8 cellular contexts compared by ENCODE assay signal in genomic region chr7:152894295-152895170, GRCh38.
DNase-seq lines count a peak whose midpoint lies in the region; ATAC-seq and TF ChIP-seq lines count a peak whose summit lies in the region.

No MANE protein-coding gene starts in this region.

- no peaks in the 10 kb centered on the region for H3K36me3 ChIP-seq in psoas muscle (ENCODE audit: insufficient read depth in 1 of 2, low read depth in 1 of 2)

- intact Hi-C loops in psoas muscle (cut with DNase I), result no loop called here

- peaks cover 0 to 1% (median 0%) of the 10 kb centered on the region in 3 donors for H3K27me3 ChIP-seq in psoas muscle (ENCODE audit: insufficient read depth in 3 of 3, low read length in 2 of 3)

- H3K4me1 ChIP-seq in psoas muscle, result peaks cover 6% of the 10 kb centered on the region

- DNase-seq in activated CD4-positive, alpha-beta T cell treated with anti-CD3 and anti-CD28 coated beads for 48 hours, result peak; percentile 43
- DNase-seq in activated CD4-positive, alpha-beta T cell treated with anti-CD3 and anti-CD28 coated beads for 1 hour, result no peak
- DNase-seq in HEK293T (ENCODE audit: extremely low spot score), result peak; percentile 95
- peak; percentile 8 for DNase-seq in RPMI7951 (ENCODE audit: low read depth)
- peak in 1 of 2 donors; percentile 21 for DNase-seq in foreskin fibroblast
- DNase-seq in psoas muscle, result no peak
- DNase-seq in NCI-H128 (lab: John Stamatoyannopoulos, UW; ENCODE audit: unreplicated experiment), result no peak

- H3K9me3 ChIP-seq in psoas muscle, result no peaks in the 10 kb centered on the region

- WGBS in psoas muscle, 3 donors, result 23 to 35% (median 25%) methylated on average over 36 to 52 of the region's 52 CpGs

- no peak overlapping the region for H3K27ac ChIP-seq in psoas muscle

- CTCF ChIA-PET in HEK293T (lab: Yijun Ruan, JAX), result interaction anchor here (0.9 to 1.1 kb wide), 2 partner anchors 10 to 40 kb away, joined by 3 to 4 read pairs; no protein-coding TSS in a partner anchor

- ATAC-seq in psoas muscle (peak; percentile 70 to 86 (median 80)), GM21576 (IDR thresholded peaks at IDR 0.05; ENCODE audit: unreplicated experiment) (no peak)

- POLR2A ChIA-PET in HEK293T (lab: Yijun Ruan, JAX), result no interaction called here

- peak; percentile 41 for TF ChIP-seq CTCF in foreskin fibroblast (IDR thresholded peaks at IDR 0.05; ENCODE audit: low read depth, low read length)
- peak; percentile 79 for TF ChIP-seq CTCF in psoas muscle (IDR thresholded peaks at IDR 0.05)

- H3K4me3 ChIP-seq in foreskin fibroblast (ENCODE audit: low read depth in 1 of 2, low read length in 2 of 2) (no peak overlapping the region), psoas muscle (peak overlapping the region; percentile 32)

TF ChIP-seq in HEK293T, 16 proteins besides CTCF, POLR2A, EP300 and RAD21:
- no peak for TF ChIP-seq CTBP1 (IDR thresholded peaks at IDR 0.05; ENCODE audit: borderline replicate concordance)
- TF ChIP-seq ARNT (IDR thresholded peaks at IDR 0.05), result peak; percentile 36; the same call in 1 of the 2 replicates

Comparison
In these comparisons a context has a peak if more than half of its experiments do, and no peak if none do; other contexts are left out.
1. DNase-seq: peak in activated CD4-positive, alpha-beta T cell treated with anti-CD3 and anti-CD28 coated beads for 48 hours (single experiment), HEK293T (single experiment) and RPMI7951 (single experiment); none in activated CD4-positive, alpha-beta T cell treated with anti-CD3 and anti-CD28 coated beads for 1 hour (single experiment), psoas muscle (0 of 2) and NCI-H128 (single experiment).